Comparison of ENCODE assay signal across 15 cellular contexts in the genomic region with DNA sequence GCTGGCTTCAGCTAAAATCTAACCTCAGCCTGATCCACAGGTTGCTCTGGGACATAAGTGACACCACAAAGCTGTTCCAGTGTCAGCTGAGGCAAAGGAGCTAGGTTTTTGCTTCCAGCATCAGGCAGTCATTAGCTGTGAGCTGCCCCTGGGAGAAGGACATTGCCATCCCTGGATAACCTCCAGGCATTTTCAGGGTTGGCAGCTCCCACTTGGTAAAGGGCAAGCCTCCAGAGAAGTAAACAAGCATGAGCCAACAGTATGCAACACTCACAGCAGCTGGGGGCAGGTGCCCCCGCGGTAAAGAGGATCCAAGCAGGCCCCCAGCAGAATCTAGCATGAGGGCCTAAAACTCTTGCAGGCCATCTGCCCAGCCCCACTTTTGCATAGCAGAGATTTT.
A peak's percentile ranks its signal among the peaks of the same experiment; 100 is the strongest.
DNase-seq lines count a peak whose midpoint lies in the region; ATAC-seq and TF ChIP-seq lines count a peak whose summit lies in the region.
"Had no signal": no experiment of that assay in that cellular context is flagged by ENCODE, and none has a peak within 500 bp of the region (broad histone marks: within the 10 kb centered on the region; RNA-seq: fewer than 3 reads in every experiment).

No MANE protein-coding gene starts in this region.

- no peak for TF ChIP-seq CTCF in osteocyte (IDR thresholded peaks at IDR 0.05)

- H3K4me3 Mint-ChIP-seq in osteocyte (ENCODE audit: unreplicated experiment), result no peak overlapping the region
- H3K4me3 Mint-ChIP-seq: activated CD8-positive, alpha-beta T cell treated with anti-CD3 and anti-CD28 coated beads, Interleukin-2, amount 10 ng/mL, durations not matched to agents 7 days and 5 days; memory B cell had no signal

- peaks cover 29% of the 10 kb centered on the region for H3K4me1 Mint-ChIP-seq in osteocyte (ENCODE audit: unreplicated experiment)
- H3K4me1 Mint-ChIP-seq: memory B cell had no signal

- H3K36me3 Mint-ChIP-seq in osteocyte (ENCODE audit: unreplicated experiment), result no peaks in the 10 kb centered on the region
- H3K36me3 Mint-ChIP-seq: memory B cell had no signal

- peak overlapping the region; percentile 14 for H3K27ac Mint-ChIP-seq in osteocyte (ENCODE audit: unreplicated experiment)
- H3K27ac Mint-ChIP-seq: activated CD8-positive, alpha-beta T cell treated with anti-CD3 and anti-CD28 coated beads, Interleukin-2, amount 10 ng/mL, durations not matched to agents 7 days and 5 days; memory B cell; progenitor cell of endocrine pancreas had no signal

- ATAC-seq in GM19455 (IDR thresholded peaks at IDR 0.05; ENCODE audit: unreplicated experiment) (no peak), GM18868 (IDR thresholded peaks at IDR 0.05; ENCODE audit: unreplicated experiment) (no peak)
- ATAC-seq: activated CD8-positive, alpha-beta T cell treated with anti-CD3 and anti-CD28 coated beads, Interleukin-2, amount 10 ng/mL, durations not matched to agents 7 days and 5 days; stimulated activated naive CD8-positive, alpha-beta T cell treated with anti-CD3 and anti-CD28 coated beads, Interleukin-15, Interleukin-2, amounts not matched to agents 100 U/mL and 50 U/mL, for 24 hours had no signal

- no peaks in the 10 kb centered on the region for H3K27me3 Mint-ChIP-seq in osteocyte (ENCODE audit: unreplicated experiment)

- H3K9me3 Mint-ChIP-seq in osteocyte (ENCODE audit: unreplicated experiment), result no peaks in the 10 kb centered on the region
- H3K9me3 Mint-ChIP-seq: memory B cell had no signal

- DNase-seq in C1 segment of cervical spinal cord (lab: John Stamatoyannopoulos, UW) (peak in 9 of 14 donors; percentile 2 to 46 (median 18)), NCI-H446 treated with DMSO at 0.1 percent for 48 hours (lab: John Stamatoyannopoulos, UW) (peak; percentile 72), fibroblast of the conjunctiva (ENCODE audit: low read depth) (peak; percentile 14), osteocyte (ENCODE audit: extremely low spot score, unreplicated experiment) (no peak), epidermal melanocyte (ENCODE audit: insufficient read length, low spot score) (no peak)
- no peak for DNase-seq in stimulated activated naive CD4-positive, alpha-beta T cell treated with Interleukin-2 at 50 U/mL for 16 hours (lab: John Stamatoyannopoulos, UW)
- DNase-seq: activated CD8-positive, alpha-beta T cell treated with anti-CD3 and anti-CD28 coated beads, Interleukin-2, amount 10 ng/mL, durations not matched to agents 7 days and 5 days; activated gamma-delta T cell; BE2C; stimulated activated naive CD8-positive, alpha-beta T cell treated with anti-CD3 and anti-CD28 coated beads, Interleukin-15, Interleukin-2, amounts not matched to agents 100 U/mL and 50 U/mL, for 24 hours; T-helper 9 cell had no signal

Comparison
In these comparisons a context has a peak if more than half of its experiments do, and no peak if none do; other contexts are left out.
1. DNase-seq: peak in C1 segment of cervical spinal cord (9 of 14), NCI-H446 treated with DMSO at 0.1 percent for 48 hours (single experiment) and fibroblast of the conjunctiva (single experiment); none in osteocyte (single experiment), stimulated activated naive CD4-positive, alpha-beta T cell treated with Interleukin-2 at 50 U/mL for 16 hours (single experiment) and epidermal melanocyte (single experiment).